30 cellular contexts compared by ENCODE assay signal in the genomic region with DNA sequence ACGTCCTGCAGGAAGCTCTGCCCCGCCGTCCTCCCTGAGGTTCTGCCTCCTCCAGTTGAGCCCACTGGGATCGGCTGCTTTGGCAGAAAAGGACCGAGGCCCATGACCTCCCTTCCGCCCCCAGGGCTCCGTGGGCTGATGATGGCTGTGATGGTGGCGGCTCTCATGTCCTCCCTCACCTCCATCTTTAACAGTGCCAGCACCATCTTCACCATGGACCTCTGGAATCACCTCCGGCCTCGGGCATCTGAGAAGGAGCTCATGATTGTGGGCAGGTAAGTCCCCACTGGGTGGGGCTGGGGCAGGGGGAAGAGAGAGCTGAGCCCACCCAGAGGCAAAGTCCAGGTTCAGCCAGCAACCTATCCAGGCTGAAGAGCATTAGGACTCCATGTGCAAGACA.
"Had no signal": no experiment of that assay in that cellular context is flagged by ENCODE, and none has a peak within 500 bp of the region (broad histone marks: within the 10 kb centered on the region; RNA-seq: fewer than 3 reads in every experiment).

No MANE protein-coding gene starts in this region.

- H3K9me3 Mint-ChIP-seq: activated CD4-positive, alpha-beta memory T cell treated with anti-CD3 and anti-CD28 coated beads for 36 hours; activated CD4-positive, alpha-beta T cell treated with anti-CD3 and anti-CD28 coated beads, Interleukin-2, amount 10 ng/mL, durations not matched to agents 24 days and 14 days; activated naive CD4-positive, alpha-beta T cell treated with anti-CD3 and anti-CD28 coated beads for 36 hours; activated naive CD4-positive, alpha-beta T cell treated with anti-CD3 and anti-CD28 coated beads, Interleukin-2, amount 50 U/mL, for 24 hours; activated naive CD8-positive, alpha-beta T cell treated with anti-CD3 and anti-CD28 coated beads for 36 hours; activated naive CD8-positive, alpha-beta T cell treated with anti-CD3 and anti-CD28 coated beads, Interleukin-2, amount 50 U/mL, for 24 hours; activated T-helper 1 cell treated with anti-CD3 and anti-CD28 coated beads, Interleukin-12 subunit alpha, Interleukin-12 subunit beta, Interleukin-2, Interleukin-4 antibody, amounts not matched to agents 30 ng/mL and 10 ng/mL and 1 ng/mL, durations not matched to agents 14 hours and 24 hours and 36 hours; activated T-helper 2 cell treated with anti-CD3 and anti-CD28 coated beads, Interferon-gamma antibody, Interleukin-2, Interleukin-4, amounts not matched to agents 10 μg/mL and 5 μg/mL and 100 μg/mL, durations not matched to agents 14 hours and 24 hours and 36 hours; T-helper 2 cell treated with Interferon-gamma antibody and Interleukin-4, amounts not matched to agents 5 μg/mL and 100 μg/mL, for 36 hours had no signal

- H3K4me1 Mint-ChIP-seq: activated CD4-positive, alpha-beta T cell treated with anti-CD3 and anti-CD28 coated beads, Interleukin-2, amount 10 ng/mL, durations not matched to agents 24 days and 14 days; activated CD8-positive, alpha-beta memory T cell treated with anti-CD3 and anti-CD28 coated beads, Interleukin-2, amount 10 ng/mL, durations not matched to agents 7 days and 5 days had no signal

- H3K27me3 ChIP-seq: adrenal gland, body of pancreas, esophagus squamous epithelium, gastroesophageal sphincter had no signal

- H3K4me3 ChIP-seq: adrenal gland, body of pancreas, esophagus squamous epithelium, gastroesophageal sphincter had no signal

- ATAC-seq: activated CD4-positive, CD25-positive, alpha-beta regulatory T cell treated with anti-CD3 and anti-CD28 coated beads, Interleukin-2, amount 50 U/mL, for 24 hours; activated CD8-positive, alpha-beta memory T cell treated with anti-CD3 and anti-CD28 coated beads, Interleukin-2, amount 10 ng/mL, durations not matched to agents 7 days and 5 days; activated CD8-positive, alpha-beta T cell treated with anti-CD3 and anti-CD28 coated beads, Interleukin-2, amount 10 ng/mL, durations not matched to agents 7 days and 5 days; activated naive CD8-positive, alpha-beta T cell treated with anti-CD3 and anti-CD28 coated beads, Interleukin-2, amount 50 U/mL, for 24 hours; gastroesophageal sphincter; T-helper 17 cell had no signal

- H3K27me3 Mint-ChIP-seq: activated B cell treated with CpG ODN at 0.5 μM for 24 hours; activated CD4-positive, alpha-beta memory T cell treated with anti-CD3 and anti-CD28 coated beads for 36 hours; activated naive CD8-positive, alpha-beta T cell treated with anti-CD3 and anti-CD28 coated beads for 36 hours; T-helper 17 cell had no signal

- DNase-seq: activated B cell treated with CpG ODN at 0.5 μM for 24 hours; activated CD4-positive, alpha-beta memory T cell treated with anti-CD3 and anti-CD28 coated beads for 36 hours; activated CD4-positive, alpha-beta T cell treated with anti-CD3 and anti-CD28 coated beads, Interleukin-2, amount 10 ng/mL, durations not matched to agents 24 days and 14 days; activated CD8-positive, alpha-beta memory T cell treated with anti-CD3 and anti-CD28 coated beads, Interleukin-2, amount 10 ng/mL, durations not matched to agents 7 days and 5 days; activated CD8-positive, alpha-beta memory T cell treated with anti-CD3 and anti-CD28 coated beads, Interleukin-2, amount 50 U/mL, for 4 hours; activated CD8-positive, alpha-beta T cell treated with anti-CD3 and anti-CD28 coated beads, Interleukin-2, amount 10 ng/mL, durations not matched to agents 7 days and 5 days; activated effector memory CD4-positive, alpha-beta T cell treated with anti-CD3 and anti-CD28 coated beads, Interleukin-2, amount 50 U/mL, for 16 hours; activated naive CD4-positive, alpha-beta T cell treated with anti-CD3 and anti-CD28 coated beads for 36 hours; activated naive CD8-positive, alpha-beta T cell treated with anti-CD3 and anti-CD28 coated beads for 36 hours; activated naive CD8-positive, alpha-beta T cell treated with anti-CD3 and anti-CD28 coated beads, Interleukin-2, amount 50 U/mL, for 24 hours; activated T-cell treated with anti-CD3 and anti-CD28 coated beads, Interleukin-2, amount 50 U/mL, for 1 hour; activated T-cell treated with anti-CD3 and anti-CD28 coated beads, Interleukin-2, amount 50 U/mL, for 48 hours; adrenal gland; amygdala; body of pancreas; caudate nucleus; cortex of kidney; effector CD8-positive, alpha-beta T cell; esophagus squamous epithelium; T-helper 1 cell; T-helper 17 cell; T1000; WERI-Rb-1 had no signal

- H3K27ac Mint-ChIP-seq: activated B cell treated with CpG ODN at 0.5 μM for 24 hours; activated CD4-positive, alpha-beta memory T cell treated with anti-CD3 and anti-CD28 coated beads for 36 hours; activated CD4-positive, alpha-beta T cell treated with anti-CD3 and anti-CD28 coated beads, Interleukin-2, amount 10 ng/mL, durations not matched to agents 24 days and 14 days; activated CD8-positive, alpha-beta memory T cell treated with anti-CD3 and anti-CD28 coated beads, Interleukin-2, amount 10 ng/mL, durations not matched to agents 7 days and 5 days; activated CD8-positive, alpha-beta T cell treated with anti-CD3 and anti-CD28 coated beads, Interleukin-2, amount 10 ng/mL, durations not matched to agents 7 days and 5 days; activated naive CD4-positive, alpha-beta T cell treated with anti-CD3 and anti-CD28 coated beads for 36 hours; activated naive CD4-positive, alpha-beta T cell treated with anti-CD3 and anti-CD28 coated beads, Interleukin-2, amount 50 U/mL, for 24 hours; activated naive CD8-positive, alpha-beta T cell treated with anti-CD3 and anti-CD28 coated beads for 36 hours; activated naive CD8-positive, alpha-beta T cell treated with anti-CD3 and anti-CD28 coated beads, Interleukin-2, amount 50 U/mL, for 24 hours; activated T-helper 1 cell treated with anti-CD3 and anti-CD28 coated beads, Interleukin-12 subunit alpha, Interleukin-12 subunit beta, Interleukin-2, Interleukin-4 antibody, amounts not matched to agents 30 ng/mL and 10 ng/mL and 1 ng/mL, durations not matched to agents 14 hours and 24 hours and 36 hours; activated T-helper 2 cell treated with anti-CD3 and anti-CD28 coated beads, Interferon-gamma antibody, Interleukin-2, Interleukin-4, amounts not matched to agents 10 μg/mL and 5 μg/mL and 100 μg/mL, durations not matched to agents 14 hours and 24 hours and 36 hours; T-helper 17 cell; T-helper 2 cell treated with Interferon-gamma antibody and Interleukin-4, amounts not matched to agents 5 μg/mL and 100 μg/mL, for 36 hours had no signal

- H3K27ac ChIP-seq: adrenal gland, body of pancreas, epithelial cell of prostate, esophagus squamous epithelium, gastroesophageal sphincter, WERI-Rb-1 had no signal

- H3K4me3 Mint-ChIP-seq: activated B cell treated with CpG ODN at 0.5 μM for 24 hours; activated CD4-positive, alpha-beta memory T cell treated with anti-CD3 and anti-CD28 coated beads for 36 hours; activated CD4-positive, alpha-beta T cell treated with anti-CD3 and anti-CD28 coated beads, Interleukin-2, amount 10 ng/mL, durations not matched to agents 24 days and 14 days; activated CD8-positive, alpha-beta memory T cell treated with anti-CD3 and anti-CD28 coated beads, Interleukin-2, amount 10 ng/mL, durations not matched to agents 7 days and 5 days; activated CD8-positive, alpha-beta T cell treated with anti-CD3 and anti-CD28 coated beads, Interleukin-2, amount 10 ng/mL, durations not matched to agents 7 days and 5 days; activated naive CD4-positive, alpha-beta T cell treated with anti-CD3 and anti-CD28 coated beads for 36 hours; activated naive CD4-positive, alpha-beta T cell treated with anti-CD3 and anti-CD28 coated beads, Interleukin-2, amount 50 U/mL, for 24 hours; activated naive CD8-positive, alpha-beta T cell treated with anti-CD3 and anti-CD28 coated beads for 36 hours; activated naive CD8-positive, alpha-beta T cell treated with anti-CD3 and anti-CD28 coated beads, Interleukin-2, amount 50 U/mL, for 24 hours; activated T-helper 1 cell treated with anti-CD3 and anti-CD28 coated beads, Interleukin-12 subunit alpha, Interleukin-12 subunit beta, Interleukin-2, Interleukin-4 antibody, amounts not matched to agents 30 ng/mL and 10 ng/mL and 1 ng/mL, durations not matched to agents 14 hours and 24 hours and 36 hours; T-helper 17 cell; T-helper 2 cell treated with Interferon-gamma antibody and Interleukin-4, amounts not matched to agents 5 μg/mL and 100 μg/mL, for 36 hours had no signal

- H3K36me3 ChIP-seq: adrenal gland, esophagus squamous epithelium, gastroesophageal sphincter, WERI-Rb-1 had no signal

- H3K4me1 ChIP-seq: adrenal gland, body of pancreas, esophagus squamous epithelium, gastroesophageal sphincter had no signal

- H3K36me3 Mint-ChIP-seq: activated CD4-positive, alpha-beta memory T cell treated with anti-CD3 and anti-CD28 coated beads for 36 hours; activated CD8-positive, alpha-beta memory T cell treated with anti-CD3 and anti-CD28 coated beads, Interleukin-2, amount 10 ng/mL, durations not matched to agents 7 days and 5 days; activated naive CD4-positive, alpha-beta T cell treated with anti-CD3 and anti-CD28 coated beads, Interleukin-2, amount 50 U/mL, for 24 hours; activated naive CD8-positive, alpha-beta T cell treated with anti-CD3 and anti-CD28 coated beads for 36 hours had no signal

- H3K9me3 ChIP-seq: adrenal gland, body of pancreas, esophagus squamous epithelium, gastroesophageal sphincter had no signal
